ENCODE assay signal across 14 cellular contexts in genomic region chr7:99020413-99020715, GRCh38.
DNase-seq lines count a peak whose midpoint lies in the region; ATAC-seq and TF ChIP-seq lines count a peak whose summit lies in the region.
"Had no signal": no experiment of that assay in that cellular context is flagged by ENCODE, and none has a peak within 500 bp of the region (broad histone marks: within the 10 kb centered on the region; RNA-seq: fewer than 3 reads in every experiment).

No MANE protein-coding gene starts in this region.

- H3K79me2 ChIP-seq in GM23338 (replicated peaks; ENCODE audit: insufficient read depth) (peaks cover 13% of the 10 kb centered on the region), mesendoderm (ENCODE audit: control insufficient read depth, insufficient read depth, low read length) (no peaks in the 10 kb centered on the region)

- 0 out of 2 replicates have a peak, but pooled peaks cover 3% of the 10 kb centered on the region for H4K20me1 ChIP-seq in GM23338 (replicated peaks; ENCODE audit: insufficient read depth)
- H4K20me1 ChIP-seq: BLaER1 had no signal

- H3K4ac ChIP-seq in mesendoderm (ENCODE audit: low read depth, low read length) = no peak overlapping the region

- H3K27ac Mint-ChIP-seq in activated naive CD4-positive, alpha-beta T cell treated with anti-CD3 and anti-CD28 coated beads, Interleukin-2, amount 50 U/mL, for 24 hours = peak overlapping the region; percentile 35
- no peak overlapping the region for H3K27ac Mint-ChIP-seq in activated naive CD4-positive, alpha-beta T cell treated with anti-CD3 and anti-CD28 coated beads, Interleukin-2, amount 50 U/mL, for 72 hours
- H3K27ac Mint-ChIP-seq in GM23338 = peak overlapping the region; percentile 28; the same call in 1 of the 2 replicates

- no peaks in the 10 kb centered on the region for H3K9me2 ChIP-seq in GM23338 (ENCODE audit: insufficient read depth)

- no peaks in the 10 kb centered on the region for H3K27me3 Mint-ChIP-seq in activated naive CD4-positive, alpha-beta T cell treated with anti-CD3 and anti-CD28 coated beads, Interleukin-2, amount 50 U/mL, for 24 hours
- H3K27me3 Mint-ChIP-seq in GM23338 (ENCODE audit: insufficient read depth, low read depth, poor library complexity) = peaks cover 3% of the 10 kb centered on the region

- H3K79me1 ChIP-seq in mesendoderm (ENCODE audit: low read length) = no peaks in the 10 kb centered on the region

- H3K27me3 ChIP-seq in GM23338 (ENCODE audit: insufficient read depth) = no peaks in the 10 kb centered on the region
- no peaks in the 10 kb centered on the region for H3K27me3 ChIP-seq in mesendoderm (ENCODE audit: insufficient read depth, low read length, poor library complexity)
- no peaks in the 10 kb centered on the region for H3K27me3 ChIP-seq in thyroid gland
- H3K27me3 ChIP-seq: BLaER1 had no signal

- intact Hi-C loops in thyroid gland (cut with DNase I) = no loop called here

- no peak for ATAC-seq in activated naive CD4-positive, alpha-beta T cell treated with anti-CD3 and anti-CD28 coated beads, Interleukin-2, amount 50 U/mL, for 72 hours
- no peak for ATAC-seq in GM23338
- ATAC-seq in GM18867 (IDR thresholded peaks at IDR 0.05; ENCODE audit: unreplicated experiment) = no peak

- no peak for TF ChIP-seq POLR2A in thyroid gland (IDR thresholded peaks at IDR 0.05)

- H3F3A ChIP-seq in GM23338 (replicated peaks; ENCODE audit: low read depth) = no peaks in the 10 kb centered on the region

- TF ChIP-seq CTCF in GM23338 (conservative IDR thresholded peaks at IDR 0.05; ENCODE audit: low read depth in 2 of 2) = no peak
- TF ChIP-seq CTCF in thyroid gland (IDR thresholded peaks at IDR 0.05) = no peak

- no peak overlapping the region for H3K56ac ChIP-seq in mesendoderm (ENCODE audit: low read length)

- H3K4me2 ChIP-seq in GM23338 (no peak overlapping the region), mesendoderm (ENCODE audit: low read length) (no peak overlapping the region)
- H3K4me2 ChIP-seq: BLaER1 had no signal

- H3K27ac ChIP-seq in GM23338 (ENCODE audit: low read depth) (no peak overlapping the region), mesendoderm (ENCODE audit: low read depth, low read length) (no peak overlapping the region), thyroid gland (peak overlapping the region; percentile 59 to 85 (median 76))
- H3K27ac ChIP-seq: BLaER1 had no signal

- peaks cover 27% of the 10 kb centered on the region for H3K36me3 Mint-ChIP-seq in activated naive CD4-positive, alpha-beta T cell treated with anti-CD3 and anti-CD28 coated beads, Interleukin-2, amount 50 U/mL, for 24 hours
- H3K36me3 Mint-ChIP-seq in activated naive CD4-positive, alpha-beta T cell treated with anti-CD3 and anti-CD28 coated beads, Interleukin-2, amount 50 U/mL, for 72 hours = peaks cover 22 to 29% of the 10 kb centered on the region in 2 donors
- H3K36me3 Mint-ChIP-seq in GM23338 (ENCODE audit: low read depth) = peaks cover 38% of the 10 kb centered on the region

- H3K36me3 ChIP-seq in GM23338 (ENCODE audit: insufficient read depth) (peaks cover under 1% of the 10 kb centered on the region), mesendoderm (ENCODE audit: control insufficient read depth, insufficient read depth, low read length) (peaks cover 1% of the 10 kb centered on the region), thyroid gland (peaks cover 4 to 6% of the 10 kb centered on the region in 2 donors)

- H4K5ac ChIP-seq in mesendoderm (ENCODE audit: low read length) = no peak overlapping the region

- H2AK5ac ChIP-seq in mesendoderm (ENCODE audit: low read length) = no peak overlapping the region

- no peak overlapping the region for H2BK5ac ChIP-seq in mesendoderm (ENCODE audit: low read length)

- H3K4me3 Mint-ChIP-seq in activated naive CD4-positive, alpha-beta T cell treated with anti-CD3 and anti-CD28 coated beads, Interleukin-2, amount 50 U/mL, for 24 hours = no peak overlapping the region
- no peak overlapping the region for H3K4me3 Mint-ChIP-seq in GM23338
- H3K4me3 Mint-ChIP-seq: H9 had no signal

- no peak overlapping the region for H3K4me3 ChIP-seq in GM23338
- no peak overlapping the region for H3K4me3 ChIP-seq in mesendoderm (ENCODE audit: low read length)
- H3K4me3 ChIP-seq in thyroid gland (replicated peaks in 1 of 3) = no peak overlapping the region
- H3K4me3 ChIP-seq: BLaER1 had no signal

- peak overlapping the region; percentile 45 for H2BK120ac ChIP-seq in mesendoderm (ENCODE audit: low read depth, low read length)

- H4K8ac ChIP-seq in mesendoderm (ENCODE audit: low read depth, low read length) = no peak overlapping the region

- no peak overlapping the region for H3K18ac ChIP-seq in mesendoderm (ENCODE audit: low read length)

- no peak overlapping the region for H3K9ac ChIP-seq in mesendoderm (ENCODE audit: low read length)
- H3K9ac ChIP-seq: BLaER1 had no signal

- no peak for DNase-seq in activated naive CD4-positive, alpha-beta T cell treated with anti-CD3 and anti-CD28 coated beads, Interleukin-2, amount 50 U/mL, for 72 hours (ENCODE audit: low spot score in 2 of 2)
- DNase-seq in GM23338 (ENCODE audit: low spot score) = no peak
- DNase-seq in mesendoderm = no peak
- DNase-seq in thyroid gland = no peak
- no peak for DNase-seq in cerebellar cortex (ENCODE audit: low spot score)
- DNase-seq: 8988T, AML-193, DMS53, GF-D8, GOT3, H9 had no signal

- H3K23ac ChIP-seq in mesendoderm (ENCODE audit: low read length) = no peak overlapping the region

- no CpG with 5 or more reads among the region's 3 CpGs for WGBS in mesendoderm (ENCODE audit: extremely low coverage, insufficient coverage, low lambda C conversion rate)
- 32 to 48% methylated on average over 3 of the region's 3 CpGs for WGBS in thyroid gland, 2 donors

- no peak overlapping the region for H2BK15ac ChIP-seq in mesendoderm (replicated peaks; ENCODE audit: low read depth)

- H3K9me3 Mint-ChIP-seq in activated naive CD4-positive, alpha-beta T cell treated with anti-CD3 and anti-CD28 coated beads, Interleukin-2, amount 50 U/mL, for 24 hours = no peaks in the 10 kb centered on the region
- no peaks in the 10 kb centered on the region for H3K9me3 Mint-ChIP-seq in activated naive CD4-positive, alpha-beta T cell treated with anti-CD3 and anti-CD28 coated beads, Interleukin-2, amount 50 U/mL, for 72 hours
- H3K9me3 Mint-ChIP-seq in GM23338 = no peaks in the 10 kb centered on the region
- H3K9me3 Mint-ChIP-seq: H9 had no signal

- H2AFZ ChIP-seq in GM23338 = no peak overlapping the region

- H3K4me1 ChIP-seq in GM23338 (ENCODE audit: insufficient read depth) = no peaks in the 10 kb centered on the region
- H3K4me1 ChIP-seq in mesendoderm (ENCODE audit: control insufficient read depth, low read depth, low read length) = no peaks in the 10 kb centered on the region
- H3K4me1 ChIP-seq in thyroid gland = peaks cover 26 to 30% of the 10 kb centered on the region in 2 donors

- H3K4me1 Mint-ChIP-seq in activated naive CD4-positive, alpha-beta T cell treated with anti-CD3 and anti-CD28 coated beads, Interleukin-2, amount 50 U/mL, for 24 hours = peaks cover 26% of the 10 kb centered on the region
- peaks cover 11% of the 10 kb centered on the region; the same call in 2 of the 3 replicates for H3K4me1 Mint-ChIP-seq in GM23338

- H3K9me3 ChIP-seq in thyroid gland = no peaks in the 10 kb centered on the region
- H3K9me3 ChIP-seq: BLaER1 had no signal

TF ChIP-seq in GM23338, 12 proteins besides CTCF, POLR2A, EP300 and RAD21:
- TF ChIP-seq ETS1 (IDR thresholded peaks at IDR 0.05) (no peak), JUNB (IDR thresholded peaks at IDR 0.05; ENCODE audit: unreplicated experiment) (no peak)

Comparison
In these comparisons a context has a peak if more than half of its experiments do, and no peak if none do; other contexts are left out.
1. H3K27ac Mint-ChIP-seq: peak in activated naive CD4-positive, alpha-beta T cell treated with anti-CD3 and anti-CD28 coated beads, Interleukin-2, amount 50 U/mL, for 24 hours (single experiment) and GM23338 (single experiment); none in activated naive CD4-positive, alpha-beta T cell treated with anti-CD3 and anti-CD28 coated beads, Interleukin-2, amount 50 U/mL, for 72 hours (0 of 2).
2. H3K27ac ChIP-seq: peak in thyroid gland (3 of 3); none in GM23338 (single experiment) and mesendoderm (single experiment).